In the genomic region with DNA sequence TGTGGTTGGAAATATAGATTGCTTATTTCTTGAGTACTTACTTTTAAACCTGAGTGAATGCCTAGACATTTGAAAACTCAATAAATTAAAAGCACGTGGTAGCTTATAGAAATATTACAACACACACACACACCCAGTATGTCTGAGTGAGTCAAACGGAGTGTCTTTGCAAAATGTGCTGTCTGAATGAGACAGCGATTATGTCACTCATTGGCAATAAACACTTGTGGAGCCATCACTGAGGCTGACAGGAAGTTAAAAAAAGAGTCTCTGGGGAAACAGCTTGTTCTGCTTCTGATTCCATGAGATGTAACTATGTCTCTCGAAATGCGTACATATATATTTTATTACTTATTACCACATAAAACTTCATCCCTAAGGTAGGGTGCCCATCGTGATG, we compare ENCODE assay signal across 1 cellular context.
TF ChIP-seq lines count a peak whose summit lies in the region.

No MANE protein-coding gene starts in this region.

TF ChIP-seq in HepG2, 621 proteins besides CTCF, POLR2A, EP300 and RAD21:
- TF ChIP-seq ZNF44 (CRISPR knock-in tag; IDR thresholded peaks at IDR 0.05), result no peak
- TF ChIP-seq TBP (CRISPR knock-in tag; IDR thresholded peaks at IDR 0.05), result no peak
- TF ChIP-seq PITX1 (CRISPR knock-in tag; IDR thresholded peaks at IDR 0.05), result no peak
- no peak for TF ChIP-seq ZNF337 (CRISPR knock-in tag; IDR thresholded peaks at IDR 0.05; ENCODE audit: borderline replicate concordance, low read depth)
- TF ChIP-seq HIC2 (CRISPR knock-in tag; IDR thresholded peaks at IDR 0.05; ENCODE audit: low read depth), result no peak
- TF ChIP-seq SOX13 (IDR thresholded peaks at IDR 0.05), result no peak
- TF ChIP-seq SOX13 (CRISPR knock-in tag; conservative IDR thresholded peaks at IDR 0.05 in 1 of 2, IDR thresholded peaks at IDR 0.05 in 1 of 2), result no peak
- TF ChIP-seq ELF1 (CRISPR knock-in tag; IDR thresholded peaks at IDR 0.05), result no peak
